In the genomic region with DNA sequence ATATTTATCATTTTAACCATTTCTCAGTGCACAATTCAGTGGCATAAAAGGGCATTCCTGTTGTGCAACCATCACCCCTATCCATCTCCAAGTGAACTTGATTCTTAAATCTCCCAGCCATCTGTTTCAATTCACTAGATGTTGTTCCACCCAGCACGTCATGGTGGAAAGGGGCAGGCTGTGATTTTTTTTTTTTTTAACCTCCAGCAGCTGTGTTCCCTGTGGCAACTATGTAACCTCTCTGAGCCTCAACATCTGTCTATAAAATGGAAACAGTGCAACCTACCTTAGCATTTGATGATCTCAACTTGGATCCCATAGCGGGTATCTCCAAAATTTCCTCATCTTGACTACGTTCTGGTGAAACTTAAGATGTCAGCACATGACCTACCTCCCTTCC, we compare ENCODE assay signal across 28 cellular contexts.
"Had no signal": no experiment of that assay in that cellular context is flagged by ENCODE, and none has a peak within 500 bp of the region (broad histone marks: within the 10 kb centered on the region; RNA-seq: fewer than 3 reads in every experiment).

No MANE protein-coding gene starts in this region.

- H3K9me3 ChIP-seq: right lobe of liver, testis had no signal

- ATAC-seq: activated T-cell treated with anti-CD3 and anti-CD28 coated beads, Interleukin-2, amount 50 U/mL, for 4 hours; gastroesophageal sphincter; left cardiac atrium; mucosa of descending colon; naive thymus-derived CD4-positive, alpha-beta T cell; right lobe of liver had no signal

- H3K36me3 ChIP-seq: adrenal gland, ascending aorta, brain microvascular endothelial cell, gastroesophageal sphincter, right lobe of liver, spleen, uterus, WERI-Rb-1 had no signal

- H3K36me3 Mint-ChIP-seq: memory B cell had no signal

- H3K4me3 Mint-ChIP-seq: activated naive CD8-positive, alpha-beta T cell; activated T-cell treated with anti-CD3 and anti-CD28 coated beads, Interleukin-2, amount 50 U/mL, for 4 hours; memory B cell; naive thymus-derived CD4-positive, alpha-beta T cell; neural crest cell; T-helper 2 cell treated with Interferon-gamma antibody and Interleukin-4, amounts not matched to agents 5 μg/mL and 100 μg/mL, for 36 hours had no signal

- DNase-seq: activated CD8-positive, alpha-beta memory T cell treated with anti-CD3 and anti-CD28 coated beads for 24 hours; activated CD8-positive, alpha-beta memory T cell treated with anti-CD3 and anti-CD28 coated beads, Interleukin-2, amount 50 U/mL, for 4 hours; activated naive CD4-positive, alpha-beta T cell; activated T-cell treated with anti-CD3 and anti-CD28 coated beads, Interleukin-2, amount 50 U/mL, for 4 hours; adrenal gland; brain microvascular endothelial cell; central memory CD4-positive, alpha-beta T cell; effector memory CD4-positive, alpha-beta T cell; head of caudate nucleus; left cardiac atrium; mucosa of descending colon; naive thymus-derived CD4-positive, alpha-beta T cell; occipital lobe; posterior cingulate gyrus; right lobe of liver; spleen; stimulated activated CD4-positive, alpha-beta T cell treated with anti-CD3 and anti-CD28 coated beads, Interleukin-4, amount 100 ng/mL, for 1 hour; stimulated activated naive CD4-positive, alpha-beta T cell; testis; uterus; WERI-Rb-1 had no signal

- H3K4me3 ChIP-seq: adrenal gland, ascending aorta, gastroesophageal sphincter, mucosa of descending colon, right lobe of liver, spleen, testis, uterus had no signal

- H3K9me3 Mint-ChIP-seq: neural crest cell had no signal

- H3K27ac Mint-ChIP-seq: activated naive CD8-positive, alpha-beta T cell; activated T-helper 2 cell treated with anti-CD3 and anti-CD28 coated beads, Interferon-gamma antibody, Interleukin-2, Interleukin-4, amounts not matched to agents 10 μg/mL and 5 μg/mL and 100 μg/mL, durations not matched to agents 14 hours and 24 hours and 36 hours; memory B cell; naive thymus-derived CD4-positive, alpha-beta T cell; T-helper 2 cell treated with Interferon-gamma antibody and Interleukin-4, amounts not matched to agents 5 μg/mL and 100 μg/mL, for 36 hours had no signal

- H3K27me3 Mint-ChIP-seq: activated naive CD8-positive, alpha-beta T cell; memory B cell; naive thymus-derived CD4-positive, alpha-beta T cell had no signal

- H3K27ac ChIP-seq: adrenal gland, ascending aorta, brain microvascular endothelial cell, gastroesophageal sphincter, right lobe of liver, spleen, testis, uterus, WERI-Rb-1 had no signal

- H3K4me1 Mint-ChIP-seq: memory B cell had no signal
